ENCODE assay signal across 1 cellular context in the genomic region with DNA sequence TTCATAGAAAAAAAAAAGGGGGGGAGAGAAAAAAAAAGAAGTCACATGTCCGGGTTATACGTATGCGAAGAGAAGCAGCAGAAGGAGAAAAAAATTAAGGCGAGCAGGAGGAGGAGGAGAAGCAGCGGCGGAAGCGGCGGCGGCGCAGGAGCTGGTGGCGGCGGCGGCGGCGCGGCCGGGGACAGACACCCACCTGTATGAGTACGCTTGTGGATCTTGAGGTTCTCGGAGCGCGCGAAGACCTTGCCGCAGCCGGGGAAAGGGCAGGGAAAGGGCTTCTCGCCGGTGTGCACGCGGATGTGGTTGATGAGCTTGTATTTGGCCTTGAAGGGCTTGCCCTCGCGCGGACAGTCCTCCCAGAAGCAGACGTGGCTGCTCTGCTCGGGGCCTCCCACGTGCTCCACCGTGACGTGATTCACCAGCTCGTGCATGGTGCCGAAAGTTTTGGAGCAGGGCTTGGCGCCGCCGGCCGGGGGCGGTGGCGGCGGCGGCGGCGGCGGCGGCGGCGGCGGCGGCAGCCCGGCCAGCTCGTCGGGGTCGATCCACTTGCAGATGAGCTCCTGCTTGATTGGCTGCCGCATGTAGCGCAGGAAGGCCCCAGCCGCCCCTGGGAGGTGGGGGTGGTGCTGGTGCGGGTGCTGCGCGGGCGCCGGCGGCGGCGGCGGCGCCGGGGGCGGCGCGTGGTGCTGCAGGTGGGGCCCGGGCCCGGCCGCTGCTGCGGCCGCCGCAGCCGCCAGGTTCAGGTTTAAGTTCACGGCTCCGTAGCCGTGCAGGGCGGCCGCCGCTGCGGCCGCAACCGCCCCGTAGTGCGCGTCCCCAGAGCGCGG.
TF ChIP-seq lines count a peak whose summit lies in the region.

No MANE protein-coding gene starts in this region.

TF ChIP-seq in K562, 482 proteins besides CTCF, POLR2A, EP300 and RAD21 (continued from another document and continues in another):
- TF ChIP-seq ZZZ3 (IDR thresholded peaks at IDR 0.05) (no peak), TAF1 (IDR thresholded peaks at IDR 0.05; ENCODE audit: control insufficient read depth, extremely low read depth, insufficient read depth, low read length, severe bottlenecking) (peak; percentile 22), OTX1 (CRISPR knock-in tag; IDR thresholded peaks at IDR 0.05) (no peak), WHSC1 (IDR thresholded peaks at IDR 0.05; ENCODE audit: low read length) (no peak), NCOA4 (IDR thresholded peaks at IDR 0.05; ENCODE audit: partially characterized antibody) (no peak), HNRNPH1 (optimal IDR thresholded peaks at IDR 0.05; ENCODE audit: low read depth, low read length) (no peak), EHMT2 (IDR thresholded peaks at IDR 0.05) (no peak), ZNF175 (CRISPR knock-in tag; IDR thresholded peaks at IDR 0.05; ENCODE audit: low read depth) (no peak), ATF7 (IDR thresholded peaks at IDR 0.05) (peak; percentile 28; the same call in 1 of the 2 replicates), ZFX (CRISPR knock-in tag; IDR thresholded peaks at IDR 0.05) (peak; percentile 67), DIDO1 (tag; IDR thresholded peaks at IDR 0.05; ENCODE audit: low read depth) (no peak), XRCC5 (IDR thresholded peaks at IDR 0.05; ENCODE audit: low read depth, low read length) (no peak), BHLHE40 (IDR thresholded peaks at IDR 0.05; ENCODE audit: low read length) (peak; percentile 54; the same call in 1 of the 2 replicates), ZNF431 (CRISPR knock-in tag; IDR thresholded peaks at IDR 0.05) (no peak), RFX1 (IDR thresholded peaks at IDR 0.05) (no peak), THRAP3 (IDR thresholded peaks at IDR 0.05; ENCODE audit: borderline replicate concordance) (no peak), SETDB1 (IDR thresholded peaks at IDR 0.05; ENCODE audit: low read length) (no peak), HDAC2 (IDR thresholded peaks at IDR 0.05) (no peak), TEAD2 (tag; IDR thresholded peaks at IDR 0.05) (no peak), BRD4 (IDR thresholded peaks at IDR 0.05) (no peak), ETS2 (tag; IDR thresholded peaks at IDR 0.05; ENCODE audit: borderline replicate concordance, poor library complexity, severe bottlenecking) (no peak), CAMTA2 (CRISPR knock-in tag; conservative IDR thresholded peaks at IDR 0.05) (no peak), SREBF1 (IDR thresholded peaks at IDR 0.05; ENCODE audit: borderline replicate concordance, low read depth, low read length) (no peak), ZNF23 (CRISPR knock-in tag; IDR thresholded peaks at IDR 0.05) (no peak), ZNF224 (CRISPR knock-in tag; IDR thresholded peaks at IDR 0.05) (no peak), SPI1 (IDR thresholded peaks at IDR 0.05; ENCODE audit: borderline replicate concordance, low read depth, low read length) (no peak)
- TF ChIP-seq, protein P1, sequence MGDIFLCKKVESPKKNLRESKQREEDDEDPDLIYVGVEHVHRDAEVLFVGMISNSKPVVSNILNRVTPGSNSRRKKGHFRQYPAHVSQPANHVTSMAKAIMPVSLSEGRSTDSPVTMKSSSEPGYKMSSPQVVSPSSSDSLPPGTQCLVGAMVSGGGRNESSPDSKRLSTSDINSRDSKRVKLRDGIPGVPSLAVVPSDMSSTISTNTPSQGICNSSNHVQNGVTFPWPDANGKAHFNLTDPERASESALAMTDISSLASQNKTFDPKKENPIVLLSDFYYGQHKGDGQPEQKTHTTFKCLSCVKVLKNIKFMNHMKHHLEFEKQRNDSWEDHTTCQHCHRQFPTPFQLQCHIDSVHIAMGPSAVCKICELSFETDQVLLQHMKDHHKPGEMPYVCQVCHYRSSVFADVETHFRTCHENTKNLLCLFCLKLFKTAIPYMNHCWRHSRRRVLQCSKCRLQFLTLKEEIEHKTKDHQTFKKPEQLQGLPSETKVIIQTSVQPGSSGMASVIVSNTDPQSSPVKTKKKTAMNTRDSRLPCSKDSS (IDR thresholded peaks at IDR 0.05; ENCODE audit: low read depth, partially characterized antibody): no peak
- TF ChIP-seq, protein P2, sequence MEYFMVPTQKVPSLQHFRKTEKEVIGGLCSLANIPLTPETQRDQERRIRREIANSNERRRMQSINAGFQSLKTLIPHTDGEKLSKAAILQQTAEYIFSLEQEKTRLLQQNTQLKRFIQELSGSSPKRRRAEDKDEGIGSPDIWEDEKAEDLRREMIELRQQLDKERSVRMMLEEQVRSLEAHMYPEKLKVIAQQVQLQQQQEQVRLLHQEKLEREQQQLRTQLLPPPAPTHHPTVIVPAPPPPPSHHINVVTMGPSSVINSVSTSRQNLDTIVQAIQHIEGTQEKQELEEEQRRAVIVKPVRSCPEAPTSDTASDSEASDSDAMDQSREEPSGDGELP (CRISPR knock-in tag; IDR thresholded peaks at IDR 0.05; ENCODE audit: borderline replicate concordance): peak; percentile 54; the same call in 1 of the 2 replicates
- TF ChIP-seq, protein P3, sequence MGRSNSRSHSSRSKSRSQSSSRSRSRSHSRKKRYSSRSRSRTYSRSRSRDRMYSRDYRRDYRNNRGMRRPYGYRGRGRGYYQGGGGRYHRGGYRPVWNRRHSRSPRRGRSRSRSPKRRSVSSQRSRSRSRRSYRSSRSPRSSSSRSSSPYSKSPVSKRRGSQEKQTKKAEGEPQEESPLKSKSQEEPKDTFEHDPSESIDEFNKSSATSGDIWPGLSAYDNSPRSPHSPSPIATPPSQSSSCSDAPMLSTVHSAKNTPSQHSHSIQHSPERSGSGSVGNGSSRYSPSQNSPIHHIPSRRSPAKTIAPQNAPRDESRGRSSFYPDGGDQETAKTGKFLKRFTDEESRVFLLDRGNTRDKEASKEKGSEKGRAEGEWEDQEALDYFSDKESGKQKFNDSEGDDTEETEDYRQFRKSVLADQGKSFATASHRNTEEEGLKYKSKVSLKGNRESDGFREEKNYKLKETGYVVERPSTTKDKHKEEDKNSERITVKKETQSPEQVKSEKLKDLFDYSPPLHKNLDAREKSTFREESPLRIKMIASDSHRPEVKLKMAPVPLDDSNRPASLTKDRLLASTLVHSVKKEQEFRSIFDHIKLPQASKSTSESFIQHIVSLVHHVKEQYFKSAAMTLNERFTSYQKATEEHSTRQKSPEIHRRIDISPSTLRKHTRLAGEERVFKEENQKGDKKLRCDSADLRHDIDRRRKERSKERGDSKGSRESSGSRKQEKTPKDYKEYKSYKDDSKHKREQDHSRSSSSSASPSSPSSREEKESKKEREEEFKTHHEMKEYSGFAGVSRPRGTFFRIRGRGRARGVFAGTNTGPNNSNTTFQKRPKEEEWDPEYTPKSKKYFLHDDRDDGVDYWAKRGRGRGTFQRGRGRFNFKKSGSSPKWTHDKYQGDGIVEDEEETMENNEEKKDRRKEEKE (IDR thresholded peaks at IDR 0.05; ENCODE audit: borderline replicate concordance in 1 of 2, control insufficient read depth in 1 of 2, low read depth in 2 of 2, low read length in 1 of 2): no peak
- TF ChIP-seq, protein P4, sequence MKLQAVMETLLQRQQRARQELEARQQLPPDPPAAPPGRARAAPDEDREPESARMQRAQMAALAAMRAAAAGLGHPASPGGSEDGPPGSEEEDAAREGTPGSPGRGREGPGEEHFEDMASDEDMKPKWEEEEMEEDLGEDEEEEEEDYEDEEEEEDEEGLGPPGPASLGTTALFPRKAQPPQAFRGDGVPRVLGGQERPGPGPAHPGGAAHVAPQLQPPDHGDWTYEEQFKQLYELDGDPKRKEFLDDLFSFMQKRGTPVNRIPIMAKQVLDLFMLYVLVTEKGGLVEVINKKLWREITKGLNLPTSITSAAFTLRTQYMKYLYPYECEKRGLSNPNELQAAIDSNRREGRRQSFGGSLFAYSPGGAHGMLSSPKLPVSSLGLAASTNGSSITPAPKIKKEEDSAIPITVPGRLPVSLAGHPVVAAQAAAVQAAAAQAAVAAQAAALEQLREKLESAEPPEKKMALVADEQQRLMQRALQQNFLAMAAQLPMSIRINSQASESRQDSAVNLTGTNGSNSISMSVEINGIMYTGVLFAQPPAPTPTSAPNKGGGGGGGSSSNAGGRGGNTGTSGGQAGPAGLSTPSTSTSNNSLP (IDR thresholded peaks at IDR 0.05; ENCODE audit: borderline replicate concordance, low read depth, low read length): no peak
- TF ChIP-seq, protein P5, sequence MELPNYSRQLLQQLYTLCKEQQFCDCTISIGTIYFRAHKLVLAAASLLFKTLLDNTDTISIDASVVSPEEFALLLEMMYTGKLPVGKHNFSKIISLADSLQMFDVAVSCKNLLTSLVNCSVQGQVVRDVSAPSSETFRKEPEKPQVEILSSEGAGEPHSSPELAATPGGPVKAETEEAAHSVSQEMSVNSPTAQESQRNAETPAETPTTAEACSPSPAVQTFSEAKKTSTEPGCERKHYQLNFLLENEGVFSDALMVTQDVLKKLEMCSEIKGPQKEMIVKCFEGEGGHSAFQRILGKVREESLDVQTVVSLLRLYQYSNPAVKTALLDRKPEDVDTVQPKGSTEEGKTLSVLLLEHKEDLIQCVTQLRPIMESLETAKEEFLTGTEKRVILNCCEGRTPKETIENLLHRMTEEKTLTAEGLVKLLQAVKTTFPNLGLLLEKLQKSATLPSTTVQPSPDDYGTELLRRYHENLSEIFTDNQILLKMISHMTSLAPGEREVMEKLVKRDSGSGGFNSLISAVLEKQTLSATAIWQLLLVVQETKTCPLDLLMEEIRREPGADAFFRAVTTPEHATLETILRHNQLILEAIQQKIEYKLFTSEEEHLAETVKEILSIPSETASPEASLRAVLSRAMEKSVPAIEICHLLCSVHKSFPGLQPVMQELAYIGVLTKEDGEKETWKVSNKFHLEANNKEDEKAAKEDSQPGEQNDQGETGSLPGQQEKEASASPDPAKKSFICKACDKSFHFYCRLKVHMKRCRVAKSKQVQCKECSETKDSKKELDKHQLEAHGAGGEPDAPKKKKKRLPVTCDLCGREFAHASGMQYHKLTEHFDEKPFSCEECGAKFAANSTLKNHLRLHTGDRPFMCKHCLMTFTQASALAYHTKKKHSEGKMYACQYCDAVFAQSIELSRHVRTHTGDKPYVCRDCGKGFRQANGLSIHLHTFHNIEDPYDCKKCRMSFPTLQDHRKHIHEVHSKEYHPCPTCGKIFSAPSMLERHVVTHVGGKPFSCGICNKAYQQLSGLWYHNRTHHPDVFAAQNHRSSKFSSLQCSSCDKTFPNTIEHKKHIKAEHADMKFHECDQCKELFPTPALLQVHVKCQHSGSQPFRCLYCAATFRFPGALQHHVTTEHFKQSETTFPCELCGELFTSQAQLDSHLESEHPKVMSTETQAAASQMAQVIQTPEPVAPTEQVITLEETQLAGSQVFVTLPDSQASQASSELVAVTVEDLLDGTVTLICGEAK (IDR thresholded peaks at IDR 0.05): 0 out of 2 replicates have a peak, but pooled peaks have one; percentile 14
- TF ChIP-seq, protein P5 (CRISPR knock-in tag; IDR thresholded peaks at IDR 0.05): no peak
- TF ChIP-seq, protein P6, sequence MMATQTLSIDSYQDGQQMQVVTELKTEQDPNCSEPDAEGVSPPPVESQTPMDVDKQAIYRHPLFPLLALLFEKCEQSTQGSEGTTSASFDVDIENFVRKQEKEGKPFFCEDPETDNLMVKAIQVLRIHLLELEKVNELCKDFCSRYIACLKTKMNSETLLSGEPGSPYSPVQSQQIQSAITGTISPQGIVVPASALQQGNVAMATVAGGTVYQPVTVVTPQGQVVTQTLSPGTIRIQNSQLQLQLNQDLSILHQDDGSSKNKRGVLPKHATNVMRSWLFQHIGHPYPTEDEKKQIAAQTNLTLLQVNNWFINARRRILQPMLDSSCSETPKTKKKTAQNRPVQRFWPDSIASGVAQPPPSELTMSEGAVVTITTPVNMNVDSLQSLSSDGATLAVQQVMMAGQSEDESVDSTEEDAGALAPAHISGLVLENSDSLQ (IDR thresholded peaks at IDR 0.05): no peak
- TF ChIP-seq, protein P7, sequence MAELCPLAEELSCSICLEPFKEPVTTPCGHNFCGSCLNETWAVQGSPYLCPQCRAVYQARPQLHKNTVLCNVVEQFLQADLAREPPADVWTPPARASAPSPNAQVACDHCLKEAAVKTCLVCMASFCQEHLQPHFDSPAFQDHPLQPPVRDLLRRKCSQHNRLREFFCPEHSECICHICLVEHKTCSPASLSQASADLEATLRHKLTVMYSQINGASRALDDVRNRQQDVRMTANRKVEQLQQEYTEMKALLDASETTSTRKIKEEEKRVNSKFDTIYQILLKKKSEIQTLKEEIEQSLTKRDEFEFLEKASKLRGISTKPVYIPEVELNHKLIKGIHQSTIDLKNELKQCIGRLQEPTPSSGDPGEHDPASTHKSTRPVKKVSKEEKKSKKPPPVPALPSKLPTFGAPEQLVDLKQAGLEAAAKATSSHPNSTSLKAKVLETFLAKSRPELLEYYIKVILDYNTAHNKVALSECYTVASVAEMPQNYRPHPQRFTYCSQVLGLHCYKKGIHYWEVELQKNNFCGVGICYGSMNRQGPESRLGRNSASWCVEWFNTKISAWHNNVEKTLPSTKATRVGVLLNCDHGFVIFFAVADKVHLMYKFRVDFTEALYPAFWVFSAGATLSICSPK (IDR thresholded peaks at IDR 0.05; ENCODE audit: borderline replicate concordance): no peak
- TF ChIP-seq, protein P8, sequence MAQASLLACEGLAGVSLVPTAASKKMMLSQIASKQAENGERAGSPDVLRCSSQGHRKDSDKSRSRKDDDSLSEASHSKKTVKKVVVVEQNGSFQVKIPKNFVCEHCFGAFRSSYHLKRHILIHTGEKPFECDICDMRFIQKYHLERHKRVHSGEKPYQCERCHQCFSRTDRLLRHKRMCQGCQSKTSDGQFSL (CRISPR knock-in tag; IDR thresholded peaks at IDR 0.05): no peak
- TF ChIP-seq, protein P8 (tag; IDR thresholded peaks at IDR 0.05): no peak
